8 cellular contexts compared by ENCODE assay signal in the genomic region with DNA sequence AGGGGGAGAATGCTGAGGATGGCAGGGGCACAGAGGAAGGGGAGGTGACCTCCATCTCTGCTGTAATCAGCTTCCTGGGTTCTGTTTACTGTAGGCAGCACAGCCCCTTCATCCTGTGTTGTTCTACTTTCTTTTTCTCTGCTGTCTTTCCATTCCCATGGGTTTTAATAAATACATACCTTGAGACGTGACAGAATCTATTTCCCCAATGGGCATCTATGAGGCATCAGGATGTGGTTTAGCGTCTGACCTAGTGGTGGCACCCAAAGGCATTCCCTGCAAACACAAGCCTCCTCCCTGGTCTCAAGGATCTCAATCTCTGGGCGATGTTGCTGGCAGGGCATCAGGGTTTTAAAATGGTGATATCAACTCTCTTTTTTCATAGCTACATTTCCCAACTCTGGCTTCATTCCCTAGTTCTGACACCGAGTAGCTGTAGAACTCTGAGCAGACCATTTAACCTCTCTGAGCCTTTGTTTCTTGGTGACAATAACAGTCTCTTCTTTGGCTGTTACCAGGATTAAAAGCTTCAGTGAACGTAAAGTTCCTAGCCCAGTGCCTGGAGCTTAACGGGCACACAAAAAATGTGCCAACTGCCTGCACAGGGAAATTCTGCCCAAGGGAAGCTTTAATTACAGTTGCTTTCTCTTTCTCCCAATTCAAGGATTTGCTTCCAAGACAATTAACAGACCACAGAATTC.
A peak's percentile ranks its signal among the peaks of the same experiment; 100 is the strongest.
DNase-seq lines count a peak whose midpoint lies in the region; ATAC-seq lines count a peak whose summit lies in the region.

No MANE protein-coding gene starts in this region.

- no peaks in the 10 kb centered on the region for H3K27me3 ChIP-seq in SJSA1 (replicated peaks)

- peaks cover 27% of the 10 kb centered on the region for H3K4me1 Mint-ChIP-seq in activated T-cell treated with anti-CD3 and anti-CD28 coated beads, Interleukin-2, amount 50 U/mL, for 24 hours (ENCODE audit: low read depth)

- ATAC-seq in esophagus mucosa: peak; percentile 58
- peak; percentile 42 for ATAC-seq in stimulated activated naive CD8-positive, alpha-beta T cell treated with anti-CD3 and anti-CD28 coated beads, Interleukin-15, Interleukin-2, amounts not matched to agents 100 U/mL and 50 U/mL, for 24 hours
- no peak for ATAC-seq in HG03439 (IDR thresholded peaks at IDR 0.05; ENCODE audit: unreplicated experiment)
- ATAC-seq in GM19023 (IDR thresholded peaks at IDR 0.05; ENCODE audit: unreplicated experiment): no peak

- H3K36me3 ChIP-seq in SJSA1: no peaks in the 10 kb centered on the region

- no peaks in the 10 kb centered on the region for H3K9me3 ChIP-seq in SJSA1 (replicated peaks)

- no peaks in the 10 kb centered on the region for H3K9me3 Mint-ChIP-seq in activated T-cell treated with anti-CD3 and anti-CD28 coated beads, Interleukin-2, amount 50 U/mL, for 24 hours

- H3K36me3 Mint-ChIP-seq in activated T-cell treated with anti-CD3 and anti-CD28 coated beads, Interleukin-2, amount 50 U/mL, for 24 hours (ENCODE audit: low read depth): no peaks in the 10 kb centered on the region

- H3K27me3 Mint-ChIP-seq in activated T-cell treated with anti-CD3 and anti-CD28 coated beads, Interleukin-2, amount 50 U/mL, for 24 hours: no peaks in the 10 kb centered on the region

- H3K4me3 Mint-ChIP-seq in activated T-cell treated with anti-CD3 and anti-CD28 coated beads, Interleukin-2, amount 50 U/mL, for 24 hours: no peak overlapping the region

- peak overlapping the region; percentile 84 for H3K27ac ChIP-seq in SJSA1

- DNase-seq in activated T-cell treated with anti-CD3 and anti-CD28 coated beads, Interleukin-2, amount 50 U/mL, for 24 hours: no peak
- DNase-seq in activated T-cell treated with anti-CD3 and anti-CD28 coated beads for 4 hours (no peak), SJSA1 (ENCODE audit: low read depth in 1 of 2, low spot score in 2 of 2) (peak; percentile 61 to 62), DMS114 treated with DMSO at 0.1 percent for 48 hours (lab: John Stamatoyannopoulos, UW; ENCODE audit: unreplicated experiment) (no peak)
- peak; percentile 15 for DNase-seq in stimulated activated naive CD8-positive, alpha-beta T cell treated with anti-CD3 and anti-CD28 coated beads, Interleukin-15, Interleukin-2, amounts not matched to agents 100 U/mL and 50 U/mL, for 24 hours

- no peak overlapping the region for H3K4me3 ChIP-seq in SJSA1

- peak overlapping the region; percentile 59 for H3K27ac Mint-ChIP-seq in activated T-cell treated with anti-CD3 and anti-CD28 coated beads, Interleukin-2, amount 50 U/mL, for 24 hours

- H3K4me1 ChIP-seq in SJSA1 (replicated peaks): peaks cover 76% of the 10 kb centered on the region

Comparison
In these comparisons a context has a peak if more than half of its experiments do, and no peak if none do; other contexts are left out.
1. DNase-seq: peak in SJSA1 (2 of 2) and stimulated activated naive CD8-positive, alpha-beta T cell treated with anti-CD3 and anti-CD28 coated beads, Interleukin-15, Interleukin-2, amounts not matched to agents 100 U/mL and 50 U/mL, for 24 hours (single experiment); none in activated T-cell treated with anti-CD3 and anti-CD28 coated beads, Interleukin-2, amount 50 U/mL, for 24 hours (single experiment), activated T-cell treated with anti-CD3 and anti-CD28 coated beads for 4 hours (single experiment) and DMS114 treated with DMSO at 0.1 percent for 48 hours (single experiment).
2. ATAC-seq: peak in esophagus mucosa (single experiment) and stimulated activated naive CD8-positive, alpha-beta T cell treated with anti-CD3 and anti-CD28 coated beads, Interleukin-15, Interleukin-2, amounts not matched to agents 100 U/mL and 50 U/mL, for 24 hours (single experiment); none in HG03439 (single experiment) and GM19023 (single experiment).